5 cellular contexts compared by ENCODE assay signal in the genomic region with DNA sequence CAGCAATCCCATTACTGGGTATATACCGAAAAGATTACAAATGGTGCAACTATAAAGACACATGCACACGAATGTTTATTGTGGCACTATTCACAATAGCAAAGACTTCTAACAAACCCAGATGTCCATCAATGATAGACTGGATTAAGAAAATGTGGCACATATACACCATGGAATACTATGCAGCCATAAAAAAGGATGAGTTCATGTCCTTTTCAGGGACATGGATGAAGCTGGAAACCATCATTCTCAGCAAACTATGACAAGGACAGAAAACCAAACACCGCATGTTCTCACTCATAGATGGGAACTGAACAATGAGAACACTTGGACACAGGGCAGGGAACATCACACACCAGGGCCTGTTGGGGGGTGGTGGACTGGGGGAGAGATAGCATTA. TPM values are rescaled to one million over a fixed set of nuclear protein-coding genes. Genes with fewer than 3 reads are reported as not detected.
"Had no signal": no experiment of that assay in that cellular context is flagged by ENCODE, and none has a peak within 500 bp of the region (broad histone marks: within the 10 kb centered on the region; RNA-seq: fewer than 3 reads in every experiment).

No MANE protein-coding gene starts in this region.

RNA-seq across cellular contexts. Expression of gene ALOX5, which starts 6.4 kb away (rescaled TPM):
- total RNA-seq: M059J, SJSA1 had no signal
- polyA plus RNA-seq: SK-N-SH had no signal

RNA-seq across cellular contexts. Expression of gene OR13A1, which starts 52.2 kb away (rescaled TPM):
- total RNA-seq: Peyer's patch, Right ventricle myocardium superior, SJSA1 had no signal
- polyA plus RNA-seq: SK-N-SH had no signal
